8 cellular contexts compared by ENCODE assay signal in genomic region chr16:46658925-46659324, GRCh38. TPM values are rescaled to one million over a fixed set of nuclear protein-coding genes. Genes with fewer than 3 reads are reported as not detected.
DNase-seq lines count a peak whose midpoint lies in the region; ATAC-seq and TF ChIP-seq lines count a peak whose summit lies in the region.

No MANE protein-coding gene starts in this region.

- H3K79me1 ChIP-seq in IMR-90 (ENCODE audit: low read depth in 1 of 2, low read length in 2 of 2) = no peaks in the 10 kb centered on the region

- no peak overlapping the region for H3K14ac ChIP-seq in IMR-90 (replicated peaks; ENCODE audit: low read depth, low read length)

- no TSS peak for BruUV-seq in IMR-90 (replicated peaks; lab: Mats Ljungman, UMichigan)

- no peak overlapping the region for H4K5ac ChIP-seq in IMR-90 (ENCODE audit: low read depth, low read length)

- no peaks in the 10 kb centered on the region for H4K20me1 ChIP-seq in IMR-90 (ENCODE audit: insufficient read depth, low read length)

- H3K9me3 Mint-ChIP-seq in activated naive CD8-positive, alpha-beta T cell treated with anti-CD3 and anti-CD28 coated beads, Interleukin-2, amount 50 U/mL, for 24 hours = no peaks in the 10 kb centered on the region

- in situ Hi-C loops in IMR-90 (cut with MboI; ENCODE audit: low sequenced_read_pairs) = no loop called here
- in situ Hi-C loops in transverse colon (cut with MboI; ENCODE audit: low pct_ligation_motif_present in 1 of 4, low pct_unique_long_range_greater_than_20kb in 1 of 4, low sequenced_read_pairs in 3 of 4) = loop anchor here in 2 of 4 donors (25.0 kb wide), 1 partner anchor 278 kb away; no protein-coding TSS in a partner anchor

- peak; percentile 96 for ATAC-seq in GM18498 (IDR thresholded peaks at IDR 0.05; ENCODE audit: unreplicated experiment)
- peak; percentile 97 for ATAC-seq in GM21447 (IDR thresholded peaks at IDR 0.05; ENCODE audit: unreplicated experiment)
- peak; percentile 32; the same call in 1 of the 2 replicates for ATAC-seq in IMR-90 (ENCODE audit: low read depth)
- peak; percentile 96 for ATAC-seq in activated naive CD8-positive, alpha-beta T cell treated with anti-CD3 and anti-CD28 coated beads, Interleukin-2, amount 50 U/mL, for 24 hours

- no peak overlapping the region for H3K4ac ChIP-seq in IMR-90 (ENCODE audit: low read depth, low read length)

- no peak overlapping the region for H3K18ac ChIP-seq in IMR-90 (ENCODE audit: low read depth, low read length)

- H3K9me3 ChIP-seq in IMR-90 (ENCODE audit: control insufficient read depth, insufficient read depth, low read length) (no peaks in the 10 kb centered on the region), transverse colon (no peaks in the 10 kb centered on the region)

- H2AFZ ChIP-seq in IMR-90 (replicated peaks; ENCODE audit: low read length, poor library complexity) = no peak overlapping the region

- H3K27me3 ChIP-seq in IMR-90 (ENCODE audit: control insufficient read depth, insufficient read depth, low read length) = no peaks in the 10 kb centered on the region
- H3K27me3 ChIP-seq in transverse colon = no peaks in the 10 kb centered on the region

- H3K4me1 Mint-ChIP-seq in activated naive CD8-positive, alpha-beta T cell treated with anti-CD3 and anti-CD28 coated beads, Interleukin-2, amount 50 U/mL, for 24 hours = peaks cover 19% of the 10 kb centered on the region

- H2BK20ac ChIP-seq in IMR-90 (ENCODE audit: low read depth, low read length) = no peak overlapping the region

- no peak for TF ChIP-seq CTCF in IMR-90 (conservative IDR thresholded peaks at IDR 0.05; ENCODE audit: low read depth, low read length)
- no peak for TF ChIP-seq CTCF in transverse colon (IDR thresholded peaks at IDR 0.05)

- TF ChIP-seq RAD21 in IMR-90 (IDR thresholded peaks at IDR 0.05; ENCODE audit: low read length) = no peak

- H2BK5ac ChIP-seq in IMR-90 (ENCODE audit: low read depth, low read length, poor library complexity, severe bottlenecking) = no peak overlapping the region

- DNase-seq in IMR-90 (no peak), transverse colon (peak; percentile 12), DMS79 (lab: John Stamatoyannopoulos, UW) (no peak), NCI-H146 (lab: John Stamatoyannopoulos, UW) (no peak), SW480 (ENCODE audit: low spot score) (no peak)
- DNase-seq in activated naive CD8-positive, alpha-beta T cell treated with anti-CD3 and anti-CD28 coated beads, Interleukin-2, amount 50 U/mL, for 24 hours = peak; percentile 33

- H4K91ac ChIP-seq in IMR-90 (ENCODE audit: insufficient read depth, low read depth, low read length) = no peak overlapping the region

- H3K36me3 Mint-ChIP-seq in activated naive CD8-positive, alpha-beta T cell treated with anti-CD3 and anti-CD28 coated beads, Interleukin-2, amount 50 U/mL, for 24 hours (ENCODE audit: low read depth) = peaks cover 47% of the 10 kb centered on the region

- no peak overlapping the region for H4K8ac ChIP-seq in IMR-90 (ENCODE audit: low read depth in 2 of 2, low read length in 2 of 2)

- H3K9ac ChIP-seq in IMR-90 (ENCODE audit: low read depth, low read length) = no peak overlapping the region

- H3K27ac Mint-ChIP-seq in activated naive CD8-positive, alpha-beta T cell treated with anti-CD3 and anti-CD28 coated beads, Interleukin-2, amount 50 U/mL, for 24 hours = peak overlapping the region; percentile 65

- no peak overlapping the region for H3K4me3 Mint-ChIP-seq in activated naive CD8-positive, alpha-beta T cell treated with anti-CD3 and anti-CD28 coated beads, Interleukin-2, amount 50 U/mL, for 24 hours

- CTCF ChIA-PET in IMR-90 (lab: Yijun Ruan, JAX) = interaction anchor here (0.8 to 1.4 kb wide), 2 partner anchors 9 to 15 kb away, joined by 3 to 4 read pairs; no protein-coding TSS in a partner anchor

- no peak for TF ChIP-seq POLR2A in IMR-90 (IDR thresholded peaks at IDR 0.05; ENCODE audit: low read depth, low read length)
- TF ChIP-seq POLR2A in transverse colon (IDR thresholded peaks at IDR 0.05) = no peak

- no peak overlapping the region for H3K4me2 ChIP-seq in IMR-90 (ENCODE audit: low read depth, low read length)

- no peak overlapping the region for H3K56ac ChIP-seq in IMR-90 (ENCODE audit: extremely low read depth, insufficient read depth, low read length)

- H2AK9ac ChIP-seq in IMR-90 (replicated peaks; ENCODE audit: low read depth, low read length, poor library complexity) = no peak overlapping the region

- no peaks in the 10 kb centered on the region for H3K27me3 Mint-ChIP-seq in activated naive CD8-positive, alpha-beta T cell treated with anti-CD3 and anti-CD28 coated beads, Interleukin-2, amount 50 U/mL, for 24 hours

- no peak overlapping the region for H2BK120ac ChIP-seq in IMR-90 (ENCODE audit: low read depth, low read length)

- no peak overlapping the region for H3K4me3 ChIP-seq in IMR-90 (ENCODE audit: insufficient read depth, low read depth, low read length)
- no peak overlapping the region for H3K4me3 ChIP-seq in transverse colon

- H3K4me1 ChIP-seq in IMR-90 (ENCODE audit: control insufficient read depth, insufficient read depth, low read length) (no peaks in the 10 kb centered on the region), transverse colon (no peaks in the 10 kb centered on the region)

- H2BK15ac ChIP-seq in IMR-90 (ENCODE audit: low read depth, low read length) = no peak overlapping the region

- no peak overlapping the region for H3K23ac ChIP-seq in IMR-90 (ENCODE audit: low read depth, low read length)

- dilution Hi-C loops in IMR-90 (cut with HindIII; ENCODE audit: low sequenced_read_pairs, unreplicated experiment) = no loop called here

- peaks cover 6% of the 10 kb centered on the region; the same call in 1 of the 2 replicates for H3K9me1 ChIP-seq in IMR-90 (ENCODE audit: insufficient read depth, low read length)

- POLR2A ChIA-PET in IMR-90 (lab: Charles Lee; ENCODE audit: unreplicated experiment) = no interaction called here

- no peak overlapping the region for H3K27ac ChIP-seq in IMR-90 (ENCODE audit: insufficient read depth, low read length)
- H3K27ac ChIP-seq in transverse colon = no peak overlapping the region

- H3K36me3 ChIP-seq in IMR-90 (ENCODE audit: control insufficient read depth, insufficient read depth, low read length) (peaks cover 26% of the 10 kb centered on the region), transverse colon (peaks cover 0 to 27% (median 12%) of the 10 kb centered on the region in 4 donors)

- no peak overlapping the region for H2AK5ac ChIP-seq in IMR-90 (ENCODE audit: low read depth, low read length)

- intact Hi-C loops in IMR-90 (cut with micrococcal nuclease) = no loop called here
- intact Hi-C loops in transverse colon (cut with DNase I; ENCODE audit: low total_unique reads) = no loop called here

- no CpG with 5 or more reads among the region's 1 CpG for WGBS in IMR-90 (ENCODE audit: extremely low coverage in 2 of 2, insufficient read length in 1 of 2), 2 experiments
- WGBS in transverse colon (ENCODE audit: low coverage in 1 of 2), 2 donors = 40 to 54% methylated on average over 1 of the region's 1 CpG

- no peak for TF ChIP-seq EP300 in transverse colon (IDR thresholded peaks at IDR 0.05; ENCODE audit: low read depth)

TF ChIP-seq in IMR-90, 13 proteins besides CTCF, POLR2A, EP300 and RAD21 (continues in another document):
- TF ChIP-seq RCOR1 (IDR thresholded peaks at IDR 0.05; ENCODE audit: insufficient replicate concordance, low read length) (no peak), MXI1 (IDR thresholded peaks at IDR 0.05; ENCODE audit: borderline replicate concordance, low read depth, low read length) (no peak), CEBPB (IDR thresholded peaks at IDR 0.05; ENCODE audit: low read depth, low read length) (no peak), MAFK (IDR thresholded peaks at IDR 0.05; ENCODE audit: low read depth, low read length) (no peak), SMC3 (IDR thresholded peaks at IDR 0.05; ENCODE audit: low read depth, low read length) (no peak), MAZ (IDR thresholded peaks at IDR 0.05; ENCODE audit: borderline replicate concordance, low read depth, low read length) (no peak), BHLHE40 (IDR thresholded peaks at IDR 0.05; ENCODE audit: low read depth, low read length) (no peak), CHD1 (IDR thresholded peaks at IDR 0.05; ENCODE audit: low read depth, low read length) (no peak), NFE2L2 (IDR thresholded peaks at IDR 0.05; ENCODE audit: low read depth, low read length) (no peak), FOS (IDR thresholded peaks at IDR 0.05; ENCODE audit: low read depth, low read length) (no peak), USF2 (IDR thresholded peaks at IDR 0.05; ENCODE audit: low read depth, low read length) (no peak)

RNA-seq across cellular contexts. Expression of gene VPS35, which starts 30.1 kb away (rescaled TPM):
- total RNA-seq in IMR-90 (2012; rRNA removed) (89.4 and 174 TPM in 2 replicates), transverse colon (100 to 1,000 TPM in 1 of 4 donors, 10 to 100 TPM in 3; 63.2 to 102 (median 72.1) TPM)
- 24.2 and 42.3 TPM in 2 replicates for polyA plus RNA-seq in IMR-90 (2012; rRNA removed)
- polyA plus RNA-seq in IMR-90 (2012; cell fraction: cytosol; rRNA removed) = 5.9 TPM in 2 replicates
- 1.8 and 22.6 TPM in 2 replicates for polyA plus RNA-seq in IMR-90 (2012; cell fraction: nucleus; rRNA removed; ENCODE audit: low replicate concordance)

RNA-seq across cellular contexts. Expression of gene ORC6, which starts 30.5 kb away (rescaled TPM):
- total RNA-seq in IMR-90 (2012; rRNA removed) (9.0 and 13.1 TPM in 2 replicates), transverse colon (1 to 10 TPM in 2 of 4 donors, under 1 TPM in 1, not detected in 1; 0.60 to 4.9 (median 2.7) TPM)
- 14.7 and 15.9 TPM in 2 replicates for polyA plus RNA-seq in IMR-90 (2012; rRNA removed)
- 6.3 and 9.5 TPM in 2 replicates for polyA plus RNA-seq in IMR-90 (2012; cell fraction: cytosol; rRNA removed)
- polyA plus RNA-seq in IMR-90 (2012; cell fraction: nucleus; rRNA removed; ENCODE audit: low replicate concordance) = 6.4 and 13.5 TPM in 2 replicates

RNA-seq across cellular contexts. Expression of gene SHCBP1, which starts 37.7 kb away (rescaled TPM):
- total RNA-seq in IMR-90 (2012; rRNA removed) (18.3 and 35.3 TPM in 2 replicates), transverse colon (1 to 10 TPM in 1 of 4 donors, under 1 TPM in 2, not detected in 1; 0.27 to 6.8 (median 0.79) TPM)
- polyA plus RNA-seq in IMR-90 (2012; rRNA removed) = 15.6 and 18.6 TPM in 2 replicates
- 2.4 and 7.3 TPM in 2 replicates for polyA plus RNA-seq in IMR-90 (2012; cell fraction: cytosol; rRNA removed)
- 0.76 and 3.9 TPM in 2 replicates for polyA plus RNA-seq in IMR-90 (2012; cell fraction: nucleus; rRNA removed; ENCODE audit: low replicate concordance)

Comparison
In these comparisons a context has a peak if more than half of its experiments do, and no peak if none do; other contexts are left out.
1. ATAC-seq: peak in every context shown above with its lines; median percentile 97 in GM21447; 96 in GM18498; 96 in activated naive CD8-positive, alpha-beta T cell treated with anti-CD3 and anti-CD28 coated beads, Interleukin-2, amount 50 U/mL, for 24 hours; 32 in IMR-90.
2. DNase-seq: peak in activated naive CD8-positive, alpha-beta T cell treated with anti-CD3 and anti-CD28 coated beads, Interleukin-2, amount 50 U/mL, for 24 hours (single experiment) and transverse colon (single experiment); none in IMR-90 (single experiment), DMS79 (single experiment), NCI-H146 (single experiment) and SW480 (single experiment).